Comparison of ENCODE assay signal across 18 cellular contexts in genomic region chr17:17677299-17678040, GRCh38. TPM values are rescaled to one million over a fixed set of nuclear protein-coding genes. Genes with fewer than 3 reads are reported as not detected.
A peak's percentile ranks its signal among the peaks of the same experiment; 100 is the strongest.
DNase-seq lines count a peak whose midpoint lies in the region; ATAC-seq, FAIRE-seq and TF ChIP-seq lines count a peak whose summit lies in the region.
"Had no signal": no experiment of that assay in that cellular context is flagged by ENCODE, and none has a peak within 500 bp of the region (broad histone marks: within the 10 kb centered on the region; RNA-seq: fewer than 3 reads in every experiment).

No MANE protein-coding gene starts in this region.

- peaks cover 10% of the 10 kb centered on the region for H3F3A ChIP-seq in neural progenitor cell (ENCODE audit: low read depth)

- no peak overlapping the region for H3K27ac ChIP-seq in BLaER1 treated with 17β-estradiol and CSF1 and Interleukin-3, amounts not matched to agents 10 nM and 100 nM
- no peak overlapping the region for H3K27ac ChIP-seq in neural progenitor cell
- H3K27ac ChIP-seq: HL-60 had no signal

- TF ChIP-seq CTCF in neural progenitor cell (IDR thresholded peaks at IDR 0.05), result no peak

- DNase-seq in HTR-8/SVneo (ENCODE audit: insufficient read length, low spot score) (no peak), dermis blood vessel endothelial cell (peak; percentile 40), neural progenitor cell (ENCODE audit: low spot score) (no peak)
- no peak for DNase-seq in central memory CD4-positive, alpha-beta T cell
- DNase-seq: BE2C, EL, KG1, MG63, NCI-H1092 treated with DMSO at 0.1 percent for 48 hours, NCI-H1694, NCI-H446, SHP77 had no signal

- ATAC-seq in HG03095 (IDR thresholded peaks at IDR 0.05; ENCODE audit: unreplicated experiment) (no peak), GM21447 (IDR thresholded peaks at IDR 0.05; ENCODE audit: unreplicated experiment) (no peak)
- ATAC-seq: Panc1 had no signal

- no peak overlapping the region; a peak in 1 of 22 replicates for H3K9ac ChIP-seq in BLaER1 treated with 17β-estradiol and CSF1 and Interleukin-3, amounts not matched to agents 10 nM and 100 nM
- H3K9ac ChIP-seq in neural progenitor cell, result no peak overlapping the region

- H3K4me3 Mint-ChIP-seq in neural progenitor cell, result peak overlapping the region; percentile 69

- peaks cover 4% of the 10 kb centered on the region for H3K79me2 ChIP-seq in neural progenitor cell (ENCODE audit: low read depth)

- H4K20me1 ChIP-seq in BLaER1 treated with 17β-estradiol and CSF1 and Interleukin-3, amounts not matched to agents 10 nM and 100 nM, result peaks cover 0 to 14% (median 0%) of the 10 kb centered on the region in 11 experiments; a peak in 3 of 22 replicates
- peaks cover 3% of the 10 kb centered on the region for H4K20me1 ChIP-seq in neural progenitor cell (ENCODE audit: low read depth)

- no peak overlapping the region for H3K4me3 ChIP-seq in BLaER1 treated with 17β-estradiol and CSF1 and Interleukin-3, amounts not matched to agents 10 nM and 100 nM
- H3K4me3 ChIP-seq in neural progenitor cell, result no peak overlapping the region
- H3K4me3 ChIP-seq: HAP-1, MG63 had no signal

- peaks cover 13% of the 10 kb centered on the region for H3K27me3 Mint-ChIP-seq in neural progenitor cell (ENCODE audit: insufficient read depth, low read depth)

- H2AFZ ChIP-seq in neural progenitor cell (replicated peaks), result no peak overlapping the region

- H3K4me1 Mint-ChIP-seq in neural progenitor cell, result peaks cover 48% of the 10 kb centered on the region

- H3K9me3 Mint-ChIP-seq in neural progenitor cell, result no peaks in the 10 kb centered on the region

- peak overlapping the region in 6 of 11 experiments; percentile 7 to 67 (median 38); a peak in 5 of 22 replicates for H3K4me2 ChIP-seq in BLaER1 treated with 17β-estradiol and CSF1 and Interleukin-3, amounts not matched to agents 10 nM and 100 nM
- H3K4me2 ChIP-seq in neural progenitor cell, result no peak overlapping the region

- no peaks in the 10 kb centered on the region for H3K36me3 ChIP-seq in BLaER1 treated with 17β-estradiol and CSF1 and Interleukin-3, amounts not matched to agents 10 nM and 100 nM
- no peaks in the 10 kb centered on the region for H3K36me3 ChIP-seq in neural progenitor cell
- H3K36me3 ChIP-seq: BE2C, HAP-1, MG63 had no signal

- H3K9me3 ChIP-seq in BLaER1 treated with 17β-estradiol and CSF1 and Interleukin-3, amounts not matched to agents 10 nM and 100 nM (replicated peaks in 1 of 11), result no peaks in the 10 kb centered on the region
- H3K9me3 ChIP-seq in neural progenitor cell (ENCODE audit: low read depth), result no peaks in the 10 kb centered on the region
- H3K9me3 ChIP-seq: BE2C, HAP-1, MG63 had no signal

- peaks cover 15 to 36% (median 28%) of the 10 kb centered on the region in 10 experiments for H3K4me1 ChIP-seq in BLaER1 treated with 17β-estradiol and CSF1 and Interleukin-3, amounts not matched to agents 10 nM and 100 nM
- H3K4me1 ChIP-seq in neural progenitor cell, result peaks cover 2% of the 10 kb centered on the region
- H3K4me1 ChIP-seq: BE2C had no signal

- no peaks in the 10 kb centered on the region for H3K36me3 Mint-ChIP-seq in neural progenitor cell

- H3K27me3 ChIP-seq in BLaER1 treated with 17β-estradiol and CSF1 and Interleukin-3, amounts not matched to agents 10 nM and 100 nM, result no peaks in the 10 kb centered on the region
- H3K27me3 ChIP-seq in neural progenitor cell, result peaks cover 94% of the 10 kb centered on the region
- H3K27me3 ChIP-seq: BE2C, MG63 had no signal

- no peak overlapping the region for H3K27ac Mint-ChIP-seq in neural progenitor cell

- FAIRE-seq in HTR-8/SVneo (lab: Jason Lieb, UNC), result peak; percentile 66

RNA-seq across cellular contexts. Expression of gene RAI1, which starts 3.8 kb away (rescaled TPM):
- 10.4 and 17.9 TPM in 2 replicates for total RNA-seq in dermis blood vessel endothelial cell
- total RNA-seq in neural progenitor cell (ENCODE audit: low replicate concordance), result 18.0 and 27.4 TPM in 2 replicates
